In the genomic region with DNA sequence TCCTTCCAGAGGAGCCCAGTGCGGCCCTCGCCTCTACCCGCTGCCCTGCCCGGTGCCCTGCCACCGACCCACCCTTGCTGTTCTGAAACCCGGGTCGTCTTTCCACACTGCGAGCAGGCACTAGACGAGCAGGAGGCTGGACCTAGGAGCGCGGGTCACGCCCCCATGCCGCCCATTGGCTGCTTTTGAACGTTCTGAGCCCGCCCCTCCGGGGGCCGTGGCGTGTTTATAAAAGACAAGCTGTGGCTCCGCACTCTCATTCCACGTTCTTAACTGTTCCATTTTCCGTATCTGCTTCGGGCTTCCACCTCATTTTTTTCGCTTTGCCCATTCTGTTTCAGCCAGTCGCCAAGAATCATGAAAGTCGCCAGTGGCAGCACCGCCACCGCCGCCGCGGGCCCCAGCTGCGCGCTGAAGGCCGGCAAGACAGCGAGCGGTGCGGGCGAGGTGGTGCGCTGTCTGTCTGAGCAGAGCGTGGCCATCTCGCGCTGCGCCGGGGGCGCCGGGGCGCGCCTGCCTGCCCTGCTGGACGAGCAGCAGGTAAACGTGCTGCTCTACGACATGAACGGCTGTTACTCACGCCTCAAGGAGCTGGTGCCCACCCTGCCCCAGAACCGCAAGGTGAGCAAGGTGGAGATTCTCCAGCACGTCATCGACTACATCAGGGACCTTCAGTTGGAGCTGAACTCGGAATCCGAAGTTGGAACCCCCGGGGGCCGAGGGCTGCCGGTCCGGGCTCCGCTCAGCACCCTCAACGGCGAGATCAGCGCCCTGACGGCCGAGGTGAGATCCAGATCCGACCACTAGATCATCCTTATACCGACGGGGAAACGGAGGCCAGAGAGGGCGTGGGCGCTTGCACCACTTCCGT, we compare ENCODE assay signal across 8 cellular contexts. TPM values are rescaled to one million over a fixed set of nuclear protein-coding genes. Genes with fewer than 3 reads are reported as not detected.
A peak's percentile ranks its signal among the peaks of the same experiment; 100 is the strongest.
DNase-seq lines count a peak whose midpoint lies in the region; ATAC-seq lines count a peak whose summit lies in the region.

A gene with protein sequence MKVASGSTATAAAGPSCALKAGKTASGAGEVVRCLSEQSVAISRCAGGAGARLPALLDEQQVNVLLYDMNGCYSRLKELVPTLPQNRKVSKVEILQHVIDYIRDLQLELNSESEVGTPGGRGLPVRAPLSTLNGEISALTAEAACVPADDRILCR (plus strand): TSS at position 259 of the 871 bp plus-strand sequence. CDS start 99 bp downstream, at position 358.

- ATAC-seq in GM19438 (IDR thresholded peaks at IDR 0.05; ENCODE audit: low read depth, unreplicated experiment), result peak; percentile 74
- peak; percentile 79 for ATAC-seq in HG03571 (IDR thresholded peaks at IDR 0.05; ENCODE audit: unreplicated experiment)
- peak; percentile 76 for ATAC-seq in left lobe of liver

- peak; percentile 21 to 93 (median 83) for DNase-seq in C1 segment of cervical spinal cord (lab: John Stamatoyannopoulos, UW)
- peak; percentile 95 for DNase-seq in NCI-H748 treated with DMSO at 0.1 percent for 48 hours (lab: John Stamatoyannopoulos, UW)
- peak; percentile 70 to 81 for DNase-seq in activated CD4-positive, alpha-beta T cell treated with anti-CD3 and anti-CD28 coated beads, Interleukin-2, amount 50 U/mL, for 24 hours (ENCODE audit: low read depth in 1 of 2, low spot score in 1 of 2)
- DNase-seq in dedifferentiated amniotic fluid mesenchymal stem cell (ENCODE audit: extremely low spot score), result peak; percentile 93
- DNase-seq in left lobe of liver (ENCODE audit: low spot score), result peak; percentile 97
- peak; percentile 84 for DNase-seq in stimulated activated CD4-positive, alpha-beta T cell treated with anti-CD3 and anti-CD28 coated beads, Interleukin-1b, Interleukin-23, amount 100 ng/mL, for 48 hours

RNA-seq across cellular contexts. Expression of the gene that starts here (rescaled TPM):
- 37.2 TPM for total RNA-seq in left lobe of liver

Comparison
In these comparisons a context has a peak if more than half of its experiments do, and no peak if none do; other contexts are left out.
1. Peak in every context shown above with its lines: DNase-seq and ATAC-seq.